ENCODE assay signal across 41 cellular contexts in genomic region chr16:7272567-7273158, GRCh38. TPM values are rescaled to one million over a fixed set of nuclear protein-coding genes. Genes with fewer than 3 reads are reported as not detected.
"Had no signal": no experiment of that assay in that cellular context is flagged by ENCODE, and none has a peak within 500 bp of the region (broad histone marks: within the 10 kb centered on the region; RNA-seq: fewer than 3 reads in every experiment).

No MANE protein-coding gene starts in this region.

- H3K4me3 Mint-ChIP-seq: activated naive CD4-positive, alpha-beta T cell treated with anti-CD3 and anti-CD28 coated beads for 36 hours; activated naive CD4-positive, alpha-beta T cell treated with anti-CD3 and anti-CD28 coated beads, Interleukin-2, amount 10 ng/mL, durations not matched to agents 7 days and 5 days; activated naive CD4-positive, alpha-beta T cell treated with anti-CD3 and anti-CD28 coated beads, Interleukin-2, amount 50 U/mL, for 24 hours; activated naive CD8-positive, alpha-beta T cell; activated naive CD8-positive, alpha-beta T cell treated with anti-CD3 and anti-CD28 coated beads for 36 hours; activated naive CD8-positive, alpha-beta T cell treated with anti-CD3 and anti-CD28 coated beads, Interleukin-2, amount 10 ng/mL, durations not matched to agents 7 days and 5 days; activated naive CD8-positive, alpha-beta T cell treated with anti-CD3 and anti-CD28 coated beads, Interleukin-2, amount 50 U/mL, for 24 hours; activated T-cell treated with anti-CD3 and anti-CD28 coated beads, Interleukin-2, amount 50 U/mL, for 24 hours; activated T-cell treated with anti-CD3 and anti-CD28 coated beads, Interleukin-2, amount 50 U/mL, for 4 hours; activated T-cell treated with anti-CD3 and anti-CD28 coated beads, Interleukin-2, amount 50 U/mL, for 72 hours; activated T-helper 1 cell treated with anti-CD3 and anti-CD28 coated beads, Interleukin-12 subunit alpha, Interleukin-12 subunit beta, Interleukin-2, Interleukin-4 antibody, amounts not matched to agents 30 ng/mL and 10 ng/mL and 1 ng/mL, durations not matched to agents 14 hours and 24 hours and 36 hours; activated T-helper 17 cell treated with anti-CD3 and anti-CD28 coated beads, Interleukin-2, amount 50 U/mL, for 72 hours; brain; central memory CD8-positive, alpha-beta T cell had no signal

- H3K4me1 ChIP-seq: adrenal gland, ascending aorta, body of pancreas, breast epithelium had no signal

- FAIRE-seq: astrocyte, bronchial epithelial cell had no signal

- ATAC-seq: activated naive CD4-positive, alpha-beta T cell treated with anti-CD3 and anti-CD28 coated beads, Interleukin-2, amount 50 U/mL, for 72 hours; activated naive CD8-positive, alpha-beta T cell treated with anti-CD3 and anti-CD28 coated beads, Interleukin-2, amount 50 U/mL, for 24 hours; activated T-cell treated with anti-CD3 and anti-CD28 coated beads, Interleukin-2, amount 50 U/mL, for 4 hours; activated T-cell treated with anti-CD3 and anti-CD28 coated beads, Interleukin-2, amount 50 U/mL, for 72 hours; activated T-helper 17 cell treated with anti-CD3 and anti-CD28 coated beads, Interleukin-2, amount 50 U/mL, for 72 hours; body of pancreas had no signal

- H3K9me3 ChIP-seq: adrenal gland, ascending aorta, body of pancreas, breast epithelium had no signal

- H3K27ac Mint-ChIP-seq: activated naive CD4-positive, alpha-beta T cell treated with anti-CD3 and anti-CD28 coated beads for 36 hours; activated naive CD4-positive, alpha-beta T cell treated with anti-CD3 and anti-CD28 coated beads, Interleukin-2, amount 10 ng/mL, durations not matched to agents 7 days and 5 days; activated naive CD4-positive, alpha-beta T cell treated with anti-CD3 and anti-CD28 coated beads, Interleukin-2, amount 50 U/mL, for 24 hours; activated naive CD8-positive, alpha-beta T cell; activated naive CD8-positive, alpha-beta T cell treated with anti-CD3 and anti-CD28 coated beads for 36 hours; activated naive CD8-positive, alpha-beta T cell treated with anti-CD3 and anti-CD28 coated beads, Interleukin-2, amount 10 ng/mL, durations not matched to agents 7 days and 5 days; activated naive CD8-positive, alpha-beta T cell treated with anti-CD3 and anti-CD28 coated beads, Interleukin-2, amount 50 U/mL, for 24 hours; activated T-cell treated with anti-CD3 and anti-CD28 coated beads, Interleukin-2, amount 50 U/mL, for 24 hours; activated T-cell treated with anti-CD3 and anti-CD28 coated beads, Interleukin-2, amount 50 U/mL, for 72 hours; activated T-helper 1 cell treated with anti-CD3 and anti-CD28 coated beads, Interleukin-12 subunit alpha, Interleukin-12 subunit beta, Interleukin-2, Interleukin-4 antibody, amounts not matched to agents 30 ng/mL and 10 ng/mL and 1 ng/mL, durations not matched to agents 14 hours and 24 hours and 36 hours; activated T-helper 17 cell treated with anti-CD3 and anti-CD28 coated beads, Interleukin-2, amount 50 U/mL, for 72 hours; activated T-helper 2 cell treated with anti-CD3 and anti-CD28 coated beads, Interferon-gamma antibody, Interleukin-2, Interleukin-4, amounts not matched to agents 10 μg/mL and 5 μg/mL and 100 μg/mL, durations not matched to agents 14 hours and 24 hours and 36 hours; brain had no signal

- H3K27ac ChIP-seq: adrenal gland, ascending aorta, body of pancreas, brain microvascular endothelial cell, breast epithelium, cardiac muscle cell had no signal

- H3K27me3 ChIP-seq: adrenal gland, ascending aorta, body of pancreas, brain microvascular endothelial cell, breast epithelium, cardiac muscle cell had no signal

- H3K36me3 Mint-ChIP-seq: activated naive CD4-positive, alpha-beta T cell treated with anti-CD3 and anti-CD28 coated beads, Interleukin-2, amount 10 ng/mL, durations not matched to agents 7 days and 5 days; activated naive CD4-positive, alpha-beta T cell treated with anti-CD3 and anti-CD28 coated beads, Interleukin-2, amount 50 U/mL, for 24 hours; activated naive CD8-positive, alpha-beta T cell; activated naive CD8-positive, alpha-beta T cell treated with anti-CD3 and anti-CD28 coated beads for 36 hours; activated naive CD8-positive, alpha-beta T cell treated with anti-CD3 and anti-CD28 coated beads, Interleukin-2, amount 10 ng/mL, durations not matched to agents 7 days and 5 days; brain had no signal

- H3K4me3 ChIP-seq: adrenal gland, ascending aorta, body of pancreas, breast epithelium, cardiac muscle cell had no signal

- H3K36me3 ChIP-seq: adrenal gland, ascending aorta, brain microvascular endothelial cell, breast epithelium, cardiac muscle cell had no signal

- H3K27me3 Mint-ChIP-seq: activated naive CD4-positive, alpha-beta T cell treated with anti-CD3 and anti-CD28 coated beads, Interleukin-2, amount 10 ng/mL, durations not matched to agents 7 days and 5 days; activated naive CD4-positive, alpha-beta T cell treated with anti-CD3 and anti-CD28 coated beads, Interleukin-2, amount 50 U/mL, for 24 hours; activated naive CD8-positive, alpha-beta T cell; activated naive CD8-positive, alpha-beta T cell treated with anti-CD3 and anti-CD28 coated beads for 36 hours; activated naive CD8-positive, alpha-beta T cell treated with anti-CD3 and anti-CD28 coated beads, Interleukin-2, amount 10 ng/mL, durations not matched to agents 7 days and 5 days; activated naive CD8-positive, alpha-beta T cell treated with anti-CD3 and anti-CD28 coated beads, Interleukin-2, amount 50 U/mL, for 24 hours; activated T-cell treated with anti-CD3 and anti-CD28 coated beads, Interleukin-2, amount 50 U/mL, for 24 hours; activated T-helper 17 cell treated with anti-CD3 and anti-CD28 coated beads, Interleukin-2, amount 50 U/mL, for 72 hours; central memory CD8-positive, alpha-beta T cell had no signal

- H3K4me1 Mint-ChIP-seq: activated naive CD4-positive, alpha-beta T cell treated with anti-CD3 and anti-CD28 coated beads, Interleukin-2, amount 10 ng/mL, durations not matched to agents 7 days and 5 days; activated naive CD4-positive, alpha-beta T cell treated with anti-CD3 and anti-CD28 coated beads, Interleukin-2, amount 50 U/mL, for 24 hours; activated naive CD8-positive, alpha-beta T cell treated with anti-CD3 and anti-CD28 coated beads for 36 hours; activated naive CD8-positive, alpha-beta T cell treated with anti-CD3 and anti-CD28 coated beads, Interleukin-2, amount 10 ng/mL, durations not matched to agents 7 days and 5 days; activated naive CD8-positive, alpha-beta T cell treated with anti-CD3 and anti-CD28 coated beads, Interleukin-2, amount 50 U/mL, for 24 hours; activated T-helper 17 cell treated with anti-CD3 and anti-CD28 coated beads, Interleukin-2, amount 50 U/mL, for 72 hours; central memory CD8-positive, alpha-beta T cell had no signal

- DNase-seq: activated effector memory CD4-positive, alpha-beta T cell treated with anti-CD3 and anti-CD28 coated beads, Interleukin-2, amount 50 U/mL, for 16 hours; activated effector memory CD4-positive, alpha-beta T cell treated with Interleukin-2 at 50 U/mL for 16 hours; activated gamma-delta T cell; activated gamma-delta T cell treated with Interleukin-2 at 50 U/mL for 16 hours; activated naive CD4-positive, alpha-beta T cell; activated naive CD4-positive, alpha-beta T cell treated with anti-CD3 and anti-CD28 coated beads for 36 hours; activated naive CD4-positive, alpha-beta T cell treated with anti-CD3 and anti-CD28 coated beads, Interleukin-2, amount 10 ng/mL, durations not matched to agents 7 days and 5 days; activated naive CD4-positive, alpha-beta T cell treated with anti-CD3 and anti-CD28 coated beads, Interleukin-2, amount 50 U/mL, for 16 hours; activated naive CD4-positive, alpha-beta T cell treated with Interleukin-2 at 50 U/mL for 16 hours; activated naive CD8-positive, alpha-beta T cell treated with anti-CD3 and anti-CD28 coated beads for 36 hours; activated naive CD8-positive, alpha-beta T cell treated with anti-CD3 and anti-CD28 coated beads, Interleukin-2, amount 10 ng/mL, durations not matched to agents 7 days and 5 days; activated naive CD8-positive, alpha-beta T cell treated with anti-CD3 and anti-CD28 coated beads, Interleukin-2, amount 50 U/mL, for 24 hours; activated T-cell treated with anti-CD3 and anti-CD28 coated beads, Interleukin-2, amount 50 U/mL, for 1 hour; activated T-cell treated with anti-CD3 and anti-CD28 coated beads, Interleukin-2, amount 50 U/mL, for 24 hours; activated T-cell treated with anti-CD3 and anti-CD28 coated beads, Interleukin-2, amount 50 U/mL, for 4 hours; activated T-cell treated with anti-CD3 and anti-CD28 coated beads, Interleukin-2, amount 50 U/mL, for 48 hours; activated T-cell treated with anti-CD3 and anti-CD28 coated beads, Interleukin-2, amount 50 U/mL, for 72 hours; adrenal gland; amniotic stem cell; amygdala; anterior cingulate cortex; aorta; body of pancreas; brain microvascular endothelial cell; caudate nucleus; central memory CD4-positive, alpha-beta T cell; cerebellar nuclear complex had no signal

RNA-seq across cellular contexts. Expression of gene RBFOX1, which starts 60.0 kb away (rescaled TPM):
- total RNA-seq: activated naive CD4-positive, alpha-beta T cell treated with anti-CD3 and anti-CD28 coated beads for 36 hours; activated naive CD4-positive, alpha-beta T cell treated with anti-CD3 and anti-CD28 coated beads, Interleukin-2, amount 50 U/mL, for 72 hours; activated naive CD8-positive, alpha-beta T cell treated with anti-CD3 and anti-CD28 coated beads for 36 hours; activated naive CD8-positive, alpha-beta T cell treated with anti-CD3 and anti-CD28 coated beads, Interleukin-2, amount 10 ng/mL, durations not matched to agents 7 days and 5 days; activated T-cell treated with anti-CD3 and anti-CD28 coated beads, Interleukin-2, amount 50 U/mL, for 4 hours; activated T-cell treated with anti-CD3 and anti-CD28 coated beads, Interleukin-2, amount 50 U/mL, for 72 hours; activated T-helper 1 cell treated with anti-CD3 and anti-CD28 coated beads, Interleukin-12 subunit alpha, Interleukin-12 subunit beta, Interleukin-2, Interleukin-4 antibody, amounts not matched to agents 30 ng/mL and 10 ng/mL and 1 ng/mL, durations not matched to agents 14 hours and 24 hours and 36 hours; activated T-helper 17 cell treated with anti-CD3 and anti-CD28 coated beads, Interleukin-2, amount 50 U/mL, for 72 hours; activated T-helper 2 cell treated with anti-CD3 and anti-CD28 coated beads, Interferon-gamma antibody, Interleukin-2, Interleukin-4, amounts not matched to agents 10 μg/mL and 5 μg/mL and 100 μg/mL, durations not matched to agents 14 hours and 24 hours and 36 hours; aorta; ascending aorta; body of pancreas; bronchial epithelial cell; chondrocyte had no signal
